Comparison of ENCODE assay signal across 9 cellular contexts in the genomic region with DNA sequence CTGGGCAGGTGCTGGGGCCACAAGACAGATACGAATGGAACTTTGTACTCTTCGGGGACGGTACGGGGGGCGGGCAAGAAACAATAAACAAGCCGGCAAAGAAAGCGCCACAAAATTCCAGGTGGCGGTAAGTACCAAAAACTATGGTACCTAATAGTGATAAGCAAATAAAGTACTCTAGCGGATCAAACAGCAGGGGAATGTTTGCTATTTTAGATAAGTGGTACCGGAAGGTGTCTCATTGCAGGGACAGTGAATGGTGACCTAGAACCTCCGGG. TPM values are rescaled to one million over a fixed set of nuclear protein-coding genes. Genes with fewer than 3 reads are reported as not detected.
DNase-seq lines count a peak whose midpoint lies in the region; TF ChIP-seq lines count a peak whose summit lies in the region.
"Had no signal": no experiment of that assay in that cellular context is flagged by ENCODE, and none has a peak within 500 bp of the region (broad histone marks: within the 10 kb centered on the region; RNA-seq: fewer than 3 reads in every experiment).

No MANE protein-coding gene starts in this region.

- H3K36me3 Mint-ChIP-seq in CD8-positive, alpha-beta memory T cell, result no peaks in the 10 kb centered on the region
- no peaks in the 10 kb centered on the region for H3K36me3 Mint-ChIP-seq in osteocyte (ENCODE audit: unreplicated experiment)

- no peak for DNase-seq in CD8-positive, alpha-beta memory T cell
- DNase-seq in epithelial cell of esophagus (ENCODE audit: low read depth) (no peak), osteocyte (ENCODE audit: extremely low spot score, unreplicated experiment) (no peak), NCI-H2196 (lab: John Stamatoyannopoulos, UW; ENCODE audit: unreplicated experiment) (no peak), HT-29 (ENCODE audit: low spot score) (no peak), G401 (ENCODE audit: low spot score) (no peak), HuH-7.5 (ENCODE audit: low spot score) (no peak)
- DNase-seq: WERI-Rb-1 had no signal

- TF ChIP-seq CTCF in OCI-LY3 (IDR thresholded peaks at IDR 0.05; ENCODE audit: low read depth, low read length) (no peak), epithelial cell of esophagus (IDR thresholded peaks at IDR 0.05; ENCODE audit: insufficient read depth, low read depth, low read length, missing control alignments) (no peak), osteocyte (IDR thresholded peaks at IDR 0.05) (no peak)

- peak overlapping the region; percentile 60 to 92 (median 80) for H3K4me3 Mint-ChIP-seq in CD8-positive, alpha-beta memory T cell
- H3K4me3 Mint-ChIP-seq in osteocyte (ENCODE audit: unreplicated experiment), result peak overlapping the region; percentile 74

- in situ Hi-C loops in G401 (cut with HindIII; ENCODE audit: low sequenced_read_pairs), result no loop called here

- no peaks in the 10 kb centered on the region for H3K9me3 Mint-ChIP-seq in CD8-positive, alpha-beta memory T cell
- H3K9me3 Mint-ChIP-seq in osteocyte (ENCODE audit: unreplicated experiment), result no peaks in the 10 kb centered on the region

- H2AFZ ChIP-seq in OCI-LY3 (ENCODE audit: low read depth, low read length), result peak overlapping the region; percentile 92

- peak overlapping the region; percentile 69 for H3K27ac ChIP-seq in CD8-positive, alpha-beta memory T cell (ENCODE audit: low read depth, low read length)
- no peak overlapping the region for H3K27ac ChIP-seq in OCI-LY3 (ENCODE audit: low read length)
- H3K27ac ChIP-seq: WERI-Rb-1 had no signal

- no peaks in the 10 kb centered on the region for H3K36me3 ChIP-seq in CD8-positive, alpha-beta memory T cell (ENCODE audit: insufficient read depth, low read length)
- no peaks in the 10 kb centered on the region for H3K36me3 ChIP-seq in OCI-LY3 (replicated peaks; ENCODE audit: low read depth, low read length)
- H3K36me3 ChIP-seq: WERI-Rb-1 had no signal

- POLR2A ChIA-PET in CD8-positive, alpha-beta memory T cell (lab: Charles Lee), result interaction anchor here (0.7 to 1.6 kb wide), 11 partner anchors 11 to 212 kb away, joined by 3 to 37 read pairs (median 4); partner anchors contain the start of genes NQO2, RIPK1 and SERPINB1

- H3K9me3 ChIP-seq in CD8-positive, alpha-beta memory T cell (ENCODE audit: low read length), result no peaks in the 10 kb centered on the region
- no peaks in the 10 kb centered on the region for H3K9me3 ChIP-seq in OCI-LY3 (ENCODE audit: insufficient read depth, low read length)

- H3K4me1 Mint-ChIP-seq in CD8-positive, alpha-beta memory T cell, result peaks cover 9 to 30% (median 10%) of the 10 kb centered on the region in 3 donors
- peaks cover 15% of the 10 kb centered on the region for H3K4me1 Mint-ChIP-seq in osteocyte (ENCODE audit: unreplicated experiment)

- H3K4me2 ChIP-seq in OCI-LY3 (ENCODE audit: low read length), result peak overlapping the region; percentile 84

- H3K27ac Mint-ChIP-seq in CD8-positive, alpha-beta memory T cell, result peak overlapping the region in 5 of 8 donors; percentile 13 to 76 (median 61)
- H3K27ac Mint-ChIP-seq in osteocyte (ENCODE audit: unreplicated experiment), result no peak overlapping the region

- H3K27me3 Mint-ChIP-seq in CD8-positive, alpha-beta memory T cell, result peaks cover 5 to 8% of the 10 kb centered on the region in 2 donors
- peaks cover 5% of the 10 kb centered on the region for H3K27me3 Mint-ChIP-seq in osteocyte (ENCODE audit: unreplicated experiment)

- H4K20me1 ChIP-seq in OCI-LY3 (ENCODE audit: insufficient read depth, low read length), result no peaks in the 10 kb centered on the region

- H3K27me3 ChIP-seq in CD8-positive, alpha-beta memory T cell (ENCODE audit: insufficient read depth, low read length, poor library complexity, severe bottlenecking), result no peaks in the 10 kb centered on the region
- no peaks in the 10 kb centered on the region; the same call in 1 of the 2 replicates for H3K27me3 ChIP-seq in OCI-LY3 (ENCODE audit: low read depth, low read length)

- H3K9ac ChIP-seq in OCI-LY3 (ENCODE audit: low read length), result peak overlapping the region; percentile 80

- CTCF ChIA-PET in CD8-positive, alpha-beta memory T cell (lab: Charles Lee), result interaction anchor here (0.8 to 5.8 kb wide), 11 partner anchors 11 to 207 kb away, joined by 3 to 73 read pairs (median 4); partner anchors contain the start of genes NQO2 and RIPK1

- peak overlapping the region; percentile 59 for H3K4me3 ChIP-seq in CD8-positive, alpha-beta memory T cell (ENCODE audit: low read length)
- H3K4me3 ChIP-seq in OCI-LY3 (ENCODE audit: low read length) (peak overlapping the region; percentile 98), epithelial cell of esophagus (ENCODE audit: low read length) (peak overlapping the region; percentile 43)

- peaks cover 7% of the 10 kb centered on the region for H3K4me1 ChIP-seq in CD8-positive, alpha-beta memory T cell (ENCODE audit: insufficient read depth, low read length)
- peaks cover 9% of the 10 kb centered on the region for H3K4me1 ChIP-seq in OCI-LY3 (ENCODE audit: low read length)

- no peaks in the 10 kb centered on the region for H3K79me2 ChIP-seq in OCI-LY3 (ENCODE audit: low read length)

RNA-seq across cellular contexts. Expression of gene RIPK1, which starts 15.1 kb away (rescaled TPM):
- total RNA-seq in CD8-positive, alpha-beta memory T cell, result 10 to 100 TPM; 21.7 to 22.1 TPM
- polyA plus RNA-seq in CD8-positive, alpha-beta memory T cell, result 25.1 TPM
- total RNA-seq in osteocyte, result 28.1 and 31.6 TPM in 2 replicates
- 11.7 and 12.6 TPM in 2 replicates for total RNA-seq in HT-29 (2014; rRNA removed; shearing (Covaris generic))
- total RNA-seq in G401 (2014; rRNA removed; shearing (Covaris generic)), result 18.8 and 19.0 TPM in 2 replicates

RNA-seq across cellular contexts. Expression of gene NQO2, which starts 53.5 kb away (rescaled TPM):
- 10 to 100 TPM; 15.6 to 18.5 TPM for total RNA-seq in CD8-positive, alpha-beta memory T cell
- 53.5 TPM for polyA plus RNA-seq in CD8-positive, alpha-beta memory T cell
- total RNA-seq in osteocyte, result 35.5 and 40.1 TPM in 2 replicates
- 24.4 and 28.5 TPM in 2 replicates for total RNA-seq in HT-29 (2014; rRNA removed; shearing (Covaris generic))
- 159 and 203 TPM in 2 replicates for total RNA-seq in G401 (2014; rRNA removed; shearing (Covaris generic))

Comparison
In these comparisons a context has a peak if more than half of its experiments do, and no peak if none do; other contexts are left out.
1. H3K4me3 ChIP-seq: peak in every context shown above with its lines; median percentile 98 in OCI-LY3; 59 in CD8-positive, alpha-beta memory T cell; 43 in epithelial cell of esophagus.